17 cellular contexts compared by ENCODE assay signal in genomic region chr1:13832100-13832499, GRCh38.
"Had no signal": no experiment of that assay in that cellular context is flagged by ENCODE, and none has a peak within 500 bp of the region (broad histone marks: within the 10 kb centered on the region; RNA-seq: fewer than 3 reads in every experiment).

No MANE protein-coding gene starts in this region.

- DNase-seq: activated CD4-positive, alpha-beta memory T cell treated with anti-CD3 and anti-CD28 coated beads for 36 hours; activated CD4-positive, alpha-beta T cell treated with anti-CD3 and anti-CD28 coated beads for 48 hours; activated naive CD4-positive, alpha-beta T cell treated with anti-CD3 and anti-CD28 coated beads for 36 hours; activated naive CD8-positive, alpha-beta T cell treated with anti-CD3 and anti-CD28 coated beads, Interleukin-2, amount 10 ng/mL, durations not matched to agents 7 days and 5 days; activated T-cell treated with anti-CD3 and anti-CD28 coated beads, Interleukin-2, amount 50 U/mL, for 48 hours; amniotic stem cell; dorsolateral prefrontal cortex; effector memory CD8-positive, alpha-beta T cell; hippocampal formation; nephron progenitor cell; nucleus accumbens; right cardiac atrium; stimulated activated CD4-positive, alpha-beta T cell treated with anti-CD3 and anti-CD28 coated beads, Interleukin-12 subunit alpha, Interleukin-12 subunit beta, amount 100 ng/mL, for 4 hours; stimulated activated CD4-positive, alpha-beta T cell treated with anti-CD3 and anti-CD28 coated beads, Interleukin-4, amount 100 ng/mL, for 4 hours; T1000; thyroid gland had no signal

- ATAC-seq: effector memory CD8-positive, alpha-beta T cell; esophagus mucosa; right cardiac atrium had no signal
